Comparison of ENCODE assay signal across 8 cellular contexts in genomic region chr22:43088979-43089717, GRCh38. TPM values are rescaled to one million over a fixed set of nuclear protein-coding genes. Genes with fewer than 3 reads are reported as not detected.
DNase-seq lines count a peak whose midpoint lies in the region; ATAC-seq and TF ChIP-seq lines count a peak whose summit lies in the region.

Gene TTLL1 (minus strand): TSS chr22:43089391. CDS start chr22:43075586, 13,805 bp downstream.

- peak; percentile 62 for ATAC-seq in GM21825 (IDR thresholded peaks at IDR 0.05; ENCODE audit: unreplicated experiment)

- no peaks in the 10 kb centered on the region for H3K36me3 ChIP-seq in Loucy (ENCODE audit: insufficient read depth, low read length)
- no peaks in the 10 kb centered on the region for H3K36me3 ChIP-seq in SJCRH30
- H3K36me3 ChIP-seq in suprapubic skin = no peaks in the 10 kb centered on the region

- no peak within 1 kb of the TSS; the same call in 1 of the 2 replicates for H3K27ac ChIP-seq in SJCRH30
- H3K27ac ChIP-seq in suprapubic skin = peak within 1 kb of the TSS; percentile 63

- H3K27me3 ChIP-seq in Loucy (ENCODE audit: insufficient read depth, low read length, poor library complexity, severe bottlenecking) (no peaks in the 10 kb centered on the region), SJCRH30 (no peaks in the 10 kb centered on the region), suprapubic skin (no peaks in the 10 kb centered on the region)

- no peak for TF ChIP-seq EP300 in suprapubic skin (IDR thresholded peaks at IDR 0.05)

- H3K4me3 ChIP-seq in Loucy (ENCODE audit: low read length, poor library complexity, severe bottlenecking) (peak within 1 kb of the TSS; percentile 90), SJCRH30 (peak within 1 kb of the TSS; percentile 68), suprapubic skin (peak within 1 kb of the TSS; percentile 62)

- H3K4me1 ChIP-seq in Loucy (ENCODE audit: insufficient read depth, low read length, poor library complexity, severe bottlenecking) = no peaks in the 10 kb centered on the region
- H3K4me1 ChIP-seq in SJCRH30 = no peaks in the 10 kb centered on the region; the same call in 1 of the 2 replicates
- peaks cover 19% of the 10 kb centered on the region for H3K4me1 ChIP-seq in suprapubic skin

- H3K9ac ChIP-seq in Loucy (ENCODE audit: low read depth, low read length, poor library complexity, severe bottlenecking) = peak within 1 kb of the TSS; percentile 81

- 5% methylated on average over 27 of the region's 64 CpGs for WGBS in suprapubic skin

- no peaks in the 10 kb centered on the region for H3K9me2 ChIP-seq in Loucy (replicated peaks; ENCODE audit: low read depth, low read length)

- H3F3A ChIP-seq in Loucy (ENCODE audit: low read depth) = no peaks in the 10 kb centered on the region

- no peaks in the 10 kb centered on the region for H4K20me1 ChIP-seq in Loucy (ENCODE audit: insufficient read depth, low read length, poor library complexity, severe bottlenecking)

- H3K4me2 ChIP-seq in Loucy (ENCODE audit: low read depth, low read length, poor library complexity, severe bottlenecking) = peak within 1 kb of the TSS; percentile 91

- H3K79me2 ChIP-seq in Loucy (ENCODE audit: insufficient read depth, low read length) = no peaks in the 10 kb centered on the region

- H3K9me3 ChIP-seq in Loucy (ENCODE audit: insufficient read depth, low read depth, low read length) (no peaks in the 10 kb centered on the region), SJCRH30 (replicated peaks) (no peaks in the 10 kb centered on the region), suprapubic skin (no peaks in the 10 kb centered on the region)

- no peak for TF ChIP-seq CTCF in Loucy (conservative IDR thresholded peaks at IDR 0.05; ENCODE audit: low read length)
- TF ChIP-seq CTCF in suprapubic skin (IDR thresholded peaks at IDR 0.05) = peak in 1 of 2 donors; percentile 9

- H2AFZ ChIP-seq in Loucy (ENCODE audit: low read length) = peak within 1 kb of the TSS; percentile 90

- DNase-seq in DMS79 treated with DMSO at 0.1 percent for 48 hours (lab: John Stamatoyannopoulos, UW) (peak; percentile 55), SJCRH30 (peak; percentile 92 to 94), germinal center (ENCODE audit: low spot score) (peak; percentile 94), occipital lobe (lab: John Stamatoyannopoulos, UW) (peak; percentile 83), suprapubic skin (ENCODE audit: low spot score in 2 of 2) (peak; percentile 89 to 92)
- DNase-seq in activated naive CD4-positive, alpha-beta T cell treated with Interleukin-2 at 50 U/mL for 16 hours = peak; percentile 90

- no peak for TF ChIP-seq POLR2A in suprapubic skin (IDR thresholded peaks at IDR 0.05)

RNA-seq across cellular contexts. Expression of gene TTLL1, which starts in this region (rescaled TPM):
- total RNA-seq in SJCRH30 (2014; rRNA removed; shearing (Covaris generic)) = 2.8 and 2.9 TPM in 2 replicates
- 46.9 TPM for total RNA-seq in occipital lobe
- total RNA-seq in suprapubic skin = 1 to 10 TPM; 4.3 to 8.7 (median 5.0) TPM
